ENCODE assay signal across 14 cellular contexts in the genomic region with DNA sequence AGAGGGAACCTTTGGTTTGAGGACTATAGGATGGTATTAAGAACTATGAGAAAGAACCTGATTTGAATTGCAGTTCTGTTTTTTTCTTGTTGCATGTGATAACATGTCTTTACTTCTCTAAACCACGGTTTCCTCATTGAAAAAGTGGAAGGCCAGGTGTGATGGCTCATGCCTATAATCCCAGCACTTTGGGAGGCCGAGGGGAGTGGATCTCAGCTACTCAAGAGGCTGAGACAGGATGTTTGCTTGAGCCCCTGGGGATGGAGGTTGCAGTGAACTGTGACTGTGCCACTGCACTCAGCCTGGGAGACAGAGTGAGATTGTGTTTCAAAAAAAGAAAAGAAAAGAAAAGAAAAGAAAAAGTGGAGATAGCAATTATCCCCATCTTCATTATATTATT. TPM values are rescaled to one million over a fixed set of nuclear protein-coding genes. Genes with fewer than 3 reads are reported as not detected.
DNase-seq lines count a peak whose midpoint lies in the region; ATAC-seq and TF ChIP-seq lines count a peak whose summit lies in the region.
"Had no signal": no experiment of that assay in that cellular context is flagged by ENCODE, and none has a peak within 500 bp of the region (broad histone marks: within the 10 kb centered on the region; RNA-seq: fewer than 3 reads in every experiment).

No MANE protein-coding gene starts in this region.

- DNase-seq in SK-N-SH (no peak), Karpas-422 (peak; percentile 78), SJCRH30 (peak; percentile 45 to 63), neural progenitor cell (ENCODE audit: low spot score) (peak; percentile 13)
- DNase-seq: activated CD8-positive, alpha-beta T cell treated with anti-CD3 and anti-CD28 coated beads, Interleukin-2, amount 10 ng/mL, durations not matched to agents 7 days and 5 days; activated gamma-delta T cell treated with Interleukin-2 at 50 U/mL for 16 hours; sigmoid colon; stimulated activated CD4-positive, alpha-beta T cell treated with anti-CD3 and anti-CD28 coated beads, Interleukin-4, amount 100 ng/mL, for 4 hours; upper lobe of right lung had no signal

- H2AFZ ChIP-seq in SK-N-SH (ENCODE audit: low read depth) (no peak overlapping the region), Karpas-422 (ENCODE audit: low read length) (no peak overlapping the region), neural progenitor cell (replicated peaks) (no peak overlapping the region)

- no peak for ATAC-seq in SK-N-SH treated with all-trans-retinoic acid at 6 μM for 48 hours
- ATAC-seq in HG03108 (IDR thresholded peaks at IDR 0.05; ENCODE audit: unreplicated experiment) = no peak
- ATAC-seq in activated T-helper 17 cell treated with anti-CD3 and anti-CD28 coated beads, Interleukin-2, amount 50 U/mL, for 72 hours (replicated peaks) = no peak
- no peak for ATAC-seq in GM18873 (IDR thresholded peaks at IDR 0.05; ENCODE audit: low FRiP score, unreplicated experiment)
- ATAC-seq: activated CD8-positive, alpha-beta T cell treated with anti-CD3 and anti-CD28 coated beads, Interleukin-2, amount 10 ng/mL, durations not matched to agents 7 days and 5 days; stimulated activated memory B cell treated with anti-CD40 and anti-IgM and Interleukin-4, amounts not matched to agents 10 μg/mL and 1 μg/mL and 100 μg/mL, for 72 hours; upper lobe of right lung had no signal

- TF ChIP-seq RAD21 in SK-N-SH (IDR thresholded peaks at IDR 0.05; ENCODE audit: low read length) = no peak

- H3K4me1 ChIP-seq in SK-N-SH (ENCODE audit: control insufficient read depth in 1 of 2, insufficient read depth in 2 of 2, low read depth in 1 of 2, low read length in 1 of 2) = peaks cover 25 to 35% of the 10 kb centered on the region in 2 experiments; a peak in 3 of 4 replicates
- peaks cover 35% of the 10 kb centered on the region for H3K4me1 ChIP-seq in Karpas-422 (ENCODE audit: low read length)
- H3K4me1 ChIP-seq in SJCRH30 = peaks cover 27% of the 10 kb centered on the region
- no peaks in the 10 kb centered on the region for H3K4me1 ChIP-seq in neural progenitor cell
- H3K4me1 ChIP-seq: upper lobe of right lung had no signal

- no peaks in the 10 kb centered on the region for H3K9me3 ChIP-seq in SK-N-SH
- H3K9me3 ChIP-seq in Karpas-422 (ENCODE audit: low read length) = no peaks in the 10 kb centered on the region
- H3K9me3 ChIP-seq in SJCRH30 (replicated peaks) = no peaks in the 10 kb centered on the region
- H3K9me3 ChIP-seq in neural progenitor cell (ENCODE audit: low read depth) = no peaks in the 10 kb centered on the region
- H3K9me3 ChIP-seq: sigmoid colon, upper lobe of right lung had no signal

- H3K79me2 ChIP-seq in SK-N-SH (ENCODE audit: insufficient read depth) = no peaks in the 10 kb centered on the region
- no peaks in the 10 kb centered on the region for H3K79me2 ChIP-seq in Karpas-422 (ENCODE audit: low read length)
- no peaks in the 10 kb centered on the region for H3K79me2 ChIP-seq in neural progenitor cell (ENCODE audit: low read depth)

- CTCF ChIA-PET in SK-N-SH (lab: Yijun Ruan, JAX) = interaction anchor here (1.4 kb wide), 1 partner anchor 8 kb away, joined by 4 read pairs; no protein-coding TSS in a partner anchor

- H4K20me1 ChIP-seq in SK-N-SH (ENCODE audit: insufficient read depth) (no peaks in the 10 kb centered on the region), Karpas-422 (ENCODE audit: insufficient read depth, low read depth, low read length) (no peaks in the 10 kb centered on the region), neural progenitor cell (ENCODE audit: low read depth) (no peaks in the 10 kb centered on the region)

- H3K36me3 ChIP-seq in SK-N-SH (replicated peaks in 1 of 2; ENCODE audit: control insufficient read depth in 1 of 2, insufficient read depth in 2 of 2, low read length in 1 of 2) (no peaks in the 10 kb centered on the region), Karpas-422 (ENCODE audit: insufficient read depth, low read length) (no peaks in the 10 kb centered on the region), SJCRH30 (no peaks in the 10 kb centered on the region), neural progenitor cell (no peaks in the 10 kb centered on the region)
- H3K36me3 ChIP-seq: sigmoid colon, upper lobe of right lung had no signal

- no peaks in the 10 kb centered on the region for H3K27me3 ChIP-seq in SK-N-SH (ENCODE audit: insufficient read depth)
- H3K27me3 ChIP-seq in Karpas-422 (ENCODE audit: low read length) = no peaks in the 10 kb centered on the region
- no peaks in the 10 kb centered on the region for H3K27me3 ChIP-seq in SJCRH30
- no peaks in the 10 kb centered on the region for H3K27me3 ChIP-seq in neural progenitor cell
- H3K27me3 ChIP-seq: sigmoid colon, upper lobe of right lung had no signal

- no peaks in the 10 kb centered on the region for H3K9me2 ChIP-seq in SK-N-SH
- no peaks in the 10 kb centered on the region for H3K9me2 ChIP-seq in Karpas-422 (replicated peaks; ENCODE audit: insufficient read depth, low read length)

- no peaks in the 10 kb centered on the region for H3K9me3 Mint-ChIP-seq in neural progenitor cell
- H3K9me3 Mint-ChIP-seq in activated T-helper 17 cell treated with anti-CD3 and anti-CD28 coated beads, Interleukin-2, amount 50 U/mL, for 72 hours = no peaks in the 10 kb centered on the region
- H3K9me3 Mint-ChIP-seq: stimulated activated memory B cell treated with anti-CD40 and anti-IgM and Interleukin-4, amounts not matched to agents 10 μg/mL and 1 μg/mL and 100 μg/mL, for 72 hours had no signal

- H3K9ac ChIP-seq in SK-N-SH = no peak overlapping the region
- H3K9ac ChIP-seq in Karpas-422 (ENCODE audit: low read length) = no peak overlapping the region
- no peak overlapping the region for H3K9ac ChIP-seq in neural progenitor cell

- whole genome bisulfite sequencing in SK-N-SH (ENCODE audit: low lambda C conversion rate) = 48% methylated on average over 2 of the region's 2 CpGs

- no peak overlapping the region for H3K27ac Mint-ChIP-seq in neural progenitor cell
- H3K27ac Mint-ChIP-seq in activated T-helper 17 cell treated with anti-CD3 and anti-CD28 coated beads, Interleukin-2, amount 50 U/mL, for 72 hours = no peak overlapping the region
- H3K27ac Mint-ChIP-seq: activated CD8-positive, alpha-beta T cell treated with anti-CD3 and anti-CD28 coated beads, Interleukin-2, amount 10 ng/mL, durations not matched to agents 7 days and 5 days; stimulated activated memory B cell treated with anti-CD40 and anti-IgM and Interleukin-4, amounts not matched to agents 10 μg/mL and 1 μg/mL and 100 μg/mL, for 72 hours had no signal

- no peaks in the 10 kb centered on the region for H3K36me3 Mint-ChIP-seq in neural progenitor cell
- no peaks in the 10 kb centered on the region for H3K36me3 Mint-ChIP-seq in activated T-helper 17 cell treated with anti-CD3 and anti-CD28 coated beads, Interleukin-2, amount 50 U/mL, for 72 hours (ENCODE audit: low read depth)
- H3K36me3 Mint-ChIP-seq: stimulated activated memory B cell treated with anti-CD40 and anti-IgM and Interleukin-4, amounts not matched to agents 10 μg/mL and 1 μg/mL and 100 μg/mL, for 72 hours had no signal

- TF ChIP-seq EP300 in SK-N-SH (IDR thresholded peaks at IDR 0.05; ENCODE audit: borderline replicate concordance in 1 of 2, low read depth in 1 of 2, low read length in 1 of 2) = no peak

- POLR2A ChIA-PET in SK-N-SH (lab: Yijun Ruan, JAX) = no interaction called here

- H3K27me3 Mint-ChIP-seq in neural progenitor cell (ENCODE audit: insufficient read depth, low read depth) = no peaks in the 10 kb centered on the region
- H3K27me3 Mint-ChIP-seq in activated T-helper 17 cell treated with anti-CD3 and anti-CD28 coated beads, Interleukin-2, amount 50 U/mL, for 72 hours = no peaks in the 10 kb centered on the region
- H3K27me3 Mint-ChIP-seq: stimulated activated memory B cell treated with anti-CD40 and anti-IgM and Interleukin-4, amounts not matched to agents 10 μg/mL and 1 μg/mL and 100 μg/mL, for 72 hours had no signal

- H3K27ac ChIP-seq in SK-N-SH (ENCODE audit: low read depth in 2 of 2, low read length in 1 of 2) = peak overlapping the region; percentile 87 to 96; a peak in 3 of 4 replicates
- H3K27ac ChIP-seq in Karpas-422 (ENCODE audit: low read length) = peak overlapping the region; percentile 18; the same call in 1 of the 2 replicates
- H3K27ac ChIP-seq in SJCRH30 = no peak overlapping the region
- H3K27ac ChIP-seq in neural progenitor cell = no peak overlapping the region
- H3K27ac ChIP-seq: upper lobe of right lung had no signal

- peaks cover 10% of the 10 kb centered on the region for H3K4me1 Mint-ChIP-seq in neural progenitor cell
- no peaks in the 10 kb centered on the region for H3K4me1 Mint-ChIP-seq in activated T-helper 17 cell treated with anti-CD3 and anti-CD28 coated beads, Interleukin-2, amount 50 U/mL, for 72 hours
- H3K4me1 Mint-ChIP-seq: stimulated activated memory B cell treated with anti-CD40 and anti-IgM and Interleukin-4, amounts not matched to agents 10 μg/mL and 1 μg/mL and 100 μg/mL, for 72 hours had no signal

- H3K4me3 ChIP-seq in SK-N-SH (ENCODE audit: low read depth in 2 of 2, low read length in 1 of 2) (no peak overlapping the region), Karpas-422 (ENCODE audit: low read length) (no peak overlapping the region), SJCRH30 (no peak overlapping the region), neural progenitor cell (no peak overlapping the region)
- H3K4me3 ChIP-seq: sigmoid colon, upper lobe of right lung had no signal

- H3K4me2 ChIP-seq in SK-N-SH = no peak overlapping the region
- H3K4me2 ChIP-seq in Karpas-422 (ENCODE audit: low read depth, low read length, poor library complexity, severe bottlenecking) = peak overlapping the region; percentile 41
- no peak overlapping the region for H3K4me2 ChIP-seq in neural progenitor cell

- H3K4me3 Mint-ChIP-seq in neural progenitor cell = no peak overlapping the region
- H3K4me3 Mint-ChIP-seq in activated T-helper 17 cell treated with anti-CD3 and anti-CD28 coated beads, Interleukin-2, amount 50 U/mL, for 72 hours = no peak overlapping the region
- H3K4me3 Mint-ChIP-seq: activated CD8-positive, alpha-beta T cell treated with anti-CD3 and anti-CD28 coated beads, Interleukin-2, amount 10 ng/mL, durations not matched to agents 7 days and 5 days; stimulated activated memory B cell treated with anti-CD40 and anti-IgM and Interleukin-4, amounts not matched to agents 10 μg/mL and 1 μg/mL and 100 μg/mL, for 72 hours had no signal

- TF ChIP-seq CTCF in SK-N-SH (IDR thresholded peaks at IDR 0.05) = no peak
- TF ChIP-seq CTCF in neural progenitor cell (IDR thresholded peaks at IDR 0.05) = no peak

- peaks cover 13% of the 10 kb centered on the region for H3F3A ChIP-seq in SK-N-SH (replicated peaks; ENCODE audit: insufficient read depth)
- no peaks in the 10 kb centered on the region for H3F3A ChIP-seq in neural progenitor cell (ENCODE audit: low read depth)

TF ChIP-seq in SK-N-SH treated with all-trans-retinoic acid at 6 μM for 48 hours, 23 proteins besides CTCF, POLR2A, EP300 and RAD21 (continues in another document):
- TF ChIP-seq ZFP3 (CRISPR knock-in tag; IDR thresholded peaks at IDR 0.05) = no peak

RNA-seq across cellular contexts. Expression of gene SCN9A, which starts 32.3 kb away (rescaled TPM):
- 5.9 and 7.8 TPM in 2 replicates for polyA plus RNA-seq in SK-N-SH (2012; rRNA removed)
- polyA plus RNA-seq in SK-N-SH (2012; cell fraction: cytosol; rRNA removed) = 7.2 and 7.3 TPM in 2 replicates
- polyA plus RNA-seq in SK-N-SH (2012; cell fraction: nucleus; rRNA removed) = 6.0 and 12.7 TPM in 2 replicates
- total RNA-seq in Karpas-422 (2014; rRNA removed; shearing (Covaris generic); ENCODE audit: low replicate concordance) = not detected in 2 replicates
- total RNA-seq in SJCRH30 (2014; rRNA removed; shearing (Covaris generic)) = 4.3 and 4.7 TPM in 2 replicates
- 1.1 and 1.2 TPM in 2 replicates for total RNA-seq in neural progenitor cell (ENCODE audit: low replicate concordance)
- not detected for total RNA-seq in activated T-helper 17 cell treated with anti-CD3 and anti-CD28 coated beads, Interleukin-2, amount 50 U/mL, for 72 hours

Comparison
In these comparisons a context has a peak if more than half of its experiments do, and no peak if none do; other contexts are left out.
1. H3K27ac ChIP-seq: peak in SK-N-SH (2 of 2) and Karpas-422 (single experiment); none in SJCRH30 (single experiment) and neural progenitor cell (single experiment).